ENCODE assay signal across 8 cellular contexts in the genomic region with DNA sequence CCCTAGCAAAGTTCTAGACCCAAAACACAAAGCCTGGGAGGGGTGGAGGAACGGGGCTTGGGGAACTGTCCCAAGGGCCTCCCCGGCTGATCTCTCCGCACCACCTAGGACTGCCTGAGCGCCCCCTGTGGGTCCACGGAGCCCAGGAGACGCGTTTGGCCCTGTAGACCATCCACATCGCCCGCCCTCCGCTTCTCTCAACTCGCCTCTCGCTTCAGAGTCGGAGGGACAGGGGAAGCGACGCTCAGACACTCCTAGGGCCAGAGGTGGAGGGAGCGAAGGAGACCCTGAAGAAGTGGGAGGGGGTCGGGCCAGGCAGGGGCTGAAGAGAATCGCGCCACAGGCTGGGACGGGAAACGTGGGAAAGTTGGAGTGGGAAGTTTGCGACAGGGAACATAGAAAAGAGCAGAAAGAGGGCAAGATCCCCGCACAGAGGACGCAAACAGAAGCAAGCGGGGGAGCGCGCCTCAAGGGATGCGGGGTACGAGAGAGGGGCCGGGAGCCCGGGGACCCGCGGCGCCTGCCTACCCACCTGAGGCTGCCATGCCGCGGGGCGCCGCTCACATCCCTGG. TPM values are rescaled to one million over a fixed set of nuclear protein-coding genes. Genes with fewer than 3 reads are reported as not detected.
DNase-seq lines count a peak whose midpoint lies in the region; ATAC-seq, FAIRE-seq and TF ChIP-seq lines count a peak whose summit lies in the region.

No MANE protein-coding gene starts in this region.

- peak; percentile 38 for TF ChIP-seq CTCF in kidney (IDR thresholded peaks at IDR 0.05; ENCODE audit: borderline replicate concordance, extremely low read depth, insufficient read depth)

- no peaks in the 10 kb centered on the region for H3K9me3 ChIP-seq in kidney (ENCODE audit: control insufficient read depth in 1 of 2, low read length in 2 of 2)

- FAIRE-seq in kidney (lab: Jason Lieb, UNC), result no peak

- intact Hi-C loops in kidney (cut with DNase I), result no loop called here

- peak overlapping the region; percentile 13 to 63 for H3K27ac ChIP-seq in kidney (ENCODE audit: low read depth in 2 of 2, low read length in 2 of 2)

- ATAC-seq in GM18519 (IDR thresholded peaks at IDR 0.05; ENCODE audit: low FRiP score, unreplicated experiment) (peak; percentile 38), HG03280 (IDR thresholded peaks at IDR 0.05; ENCODE audit: unreplicated experiment) (peak; percentile 64)

- H3K4me3 ChIP-seq in kidney (ENCODE audit: low read length in 2 of 2), result peak overlapping the region; percentile 49 to 62

- H3K4me1 ChIP-seq in kidney (ENCODE audit: control insufficient read depth in 1 of 2, insufficient read depth in 1 of 2, low read depth in 1 of 2, low read length in 2 of 2), result peaks cover 0 to 3% of the 10 kb centered on the region in 2 donors

- peak; percentile 85 for DNase-seq in 8988T
- DNase-seq in SKM-1 treated with dmso at 0.1 percent for 144 hours (lab: John Stamatoyannopoulos, UW; ENCODE audit: unreplicated experiment), result peak; percentile 73
- peak; percentile 49 for DNase-seq in astrocyte of the hippocampus (ENCODE audit: low read depth, low spot score)
- peak; percentile 86 for DNase-seq in kidney
- peak; percentile 4 to 27 for DNase-seq in stimulated activated CD4-positive, alpha-beta T cell treated with anti-CD3 and anti-CD28 coated beads, Interleukin-1b, Interleukin-23, amount 100 ng/mL, for 1 hour (ENCODE audit: low read depth in 2 of 2)
- DNase-seq in DMS153 treated with DMSO at 0.1 percent for 48 hours (lab: John Stamatoyannopoulos, UW; ENCODE audit: unreplicated experiment), result no peak

- peak overlapping the region in 1 of 2 donors; percentile 46 for H3K9ac ChIP-seq in kidney (ENCODE audit: low read length in 2 of 2)

- no peaks in the 10 kb centered on the region for H3K36me3 ChIP-seq in kidney (ENCODE audit: control insufficient read depth in 1 of 2, insufficient read depth in 2 of 2, low read length in 2 of 2)

RNA-seq across cellular contexts. Expression of gene PIK3AP1, which starts 0.4 kb away (rescaled TPM):
- total RNA-seq in kidney, result 28.4 TPM
- 6.5 TPM for polyA plus RNA-seq in kidney (ENCODE audit: insufficient read depth, low read depth, low replicate concordance)
